Comparison of ENCODE assay signal across 3 cellular contexts in the genomic region with DNA sequence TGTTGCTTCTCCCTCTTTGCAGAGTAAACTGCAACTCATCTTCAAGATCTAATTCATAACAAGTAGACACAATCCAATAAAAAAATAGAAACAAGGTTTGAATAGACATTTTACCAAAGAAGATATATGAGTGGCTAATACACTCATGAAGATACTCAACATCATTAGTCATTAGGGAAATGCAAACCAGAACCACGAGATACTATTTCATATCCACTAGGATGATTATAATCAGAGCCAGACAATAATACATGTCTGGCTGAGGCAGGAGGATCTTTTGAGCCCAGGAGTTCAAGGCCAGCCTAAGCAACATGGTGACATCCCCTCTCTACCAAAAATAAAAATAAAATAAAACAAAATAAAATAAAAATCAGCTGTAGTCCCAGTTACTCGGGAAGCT.
TF ChIP-seq lines count a peak whose summit lies in the region.

No MANE protein-coding gene starts in this region.

TF ChIP-seq in A549, 52 proteins besides CTCF, POLR2A, EP300 and RAD21 (continued from another document):
- TF ChIP-seq RCOR1 (IDR thresholded peaks at IDR 0.05; ENCODE audit: low read depth, low read length) = no peak
- TF ChIP-seq CHD2 (IDR thresholded peaks at IDR 0.05; ENCODE audit: low read length, partially characterized antibody) = no peak
- TF ChIP-seq, protein P1, sequence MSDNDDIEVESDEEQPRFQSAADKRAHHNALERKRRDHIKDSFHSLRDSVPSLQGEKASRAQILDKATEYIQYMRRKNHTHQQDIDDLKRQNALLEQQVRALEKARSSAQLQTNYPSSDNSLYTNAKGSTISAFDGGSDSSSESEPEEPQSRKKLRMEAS (IDR thresholded peaks at IDR 0.05) = no peak
- no peak for TF ChIP-seq ZC3H11A (IDR thresholded peaks at IDR 0.05)
- TF ChIP-seq NR3C1 (IDR thresholded peaks at IDR 0.05) = no peak
- no peak for TF ChIP-seq CEBPB (IDR thresholded peaks at IDR 0.05)
TF ChIP-seq in A549: peak in this region for 0.

TF ChIP-seq in IMR-90, 13 proteins besides CTCF, POLR2A, EP300 and RAD21 (continued from another document):
- TF ChIP-seq, protein P2, sequence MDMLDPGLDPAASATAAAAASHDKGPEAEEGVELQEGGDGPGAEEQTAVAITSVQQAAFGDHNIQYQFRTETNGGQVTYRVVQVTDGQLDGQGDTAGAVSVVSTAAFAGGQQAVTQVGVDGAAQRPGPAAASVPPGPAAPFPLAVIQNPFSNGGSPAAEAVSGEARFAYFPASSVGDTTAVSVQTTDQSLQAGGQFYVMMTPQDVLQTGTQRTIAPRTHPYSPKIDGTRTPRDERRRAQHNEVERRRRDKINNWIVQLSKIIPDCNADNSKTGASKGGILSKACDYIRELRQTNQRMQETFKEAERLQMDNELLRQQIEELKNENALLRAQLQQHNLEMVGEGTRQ (IDR thresholded peaks at IDR 0.05; ENCODE audit: low read depth, low read length) = no peak
- TF ChIP-seq, protein P3, sequence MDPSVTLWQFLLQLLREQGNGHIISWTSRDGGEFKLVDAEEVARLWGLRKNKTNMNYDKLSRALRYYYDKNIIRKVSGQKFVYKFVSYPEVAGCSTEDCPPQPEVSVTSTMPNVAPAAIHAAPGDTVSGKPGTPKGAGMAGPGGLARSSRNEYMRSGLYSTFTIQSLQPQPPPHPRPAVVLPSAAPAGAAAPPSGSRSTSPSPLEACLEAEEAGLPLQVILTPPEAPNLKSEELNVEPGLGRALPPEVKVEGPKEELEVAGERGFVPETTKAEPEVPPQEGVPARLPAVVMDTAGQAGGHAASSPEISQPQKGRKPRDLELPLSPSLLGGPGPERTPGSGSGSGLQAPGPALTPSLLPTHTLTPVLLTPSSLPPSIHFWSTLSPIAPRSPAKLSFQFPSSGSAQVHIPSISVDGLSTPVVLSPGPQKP (IDR thresholded peaks at IDR 0.05; ENCODE audit: borderline replicate concordance, low read depth, low read length) = no peak
- no peak for TF ChIP-seq RFX5 (IDR thresholded peaks at IDR 0.05; ENCODE audit: low read depth, low read length)

TF ChIP-seq in HEK293T, 16 proteins besides CTCF, POLR2A, EP300 and RAD21 (continued from another document):
- no peak for TF ChIP-seq L3MBTL2 (conservative IDR thresholded peaks at IDR 0.05)
- no peak for TF ChIP-seq ZNF384 (IDR thresholded peaks at IDR 0.05)
- TF ChIP-seq FOXK2 (IDR thresholded peaks at IDR 0.05) = no peak
TF ChIP-seq in HEK293T: peak in this region for 0.
